21 cellular contexts compared by ENCODE assay signal in genomic region chr13:69601661-69602060, GRCh38.
"Had no signal": no experiment of that assay in that cellular context is flagged by ENCODE, and none has a peak within 500 bp of the region (broad histone marks: within the 10 kb centered on the region; RNA-seq: fewer than 3 reads in every experiment).

No MANE protein-coding gene starts in this region.

- H3K36me3 ChIP-seq: esophagus squamous epithelium, gastrocnemius medialis, heart right ventricle, left ventricle myocardium inferior, lower lobe of right lung had no signal

- DNase-seq: dermis blood vessel endothelial cell; dorsolateral prefrontal cortex; effector CD4-positive, alpha-beta T cell; effector memory CD4-positive, alpha-beta T cell; erythroblast; esophagus squamous epithelium; foreskin fibroblast; foreskin melanocyte; gastrocnemius medialis; glutamatergic neuron; head of caudate nucleus; heart right ventricle; hippocampal formation; left colon; left ventricle myocardium inferior; lower lobe of right lung; mesenchymal stem cell; mucosa of descending colon had no signal

- H3K4me1 ChIP-seq: esophagus squamous epithelium, gastrocnemius medialis, heart right ventricle, left ventricle myocardium inferior, lower lobe of right lung had no signal

- H3K27ac ChIP-seq: coronary artery, dorsolateral prefrontal cortex, esophagus squamous epithelium, gastrocnemius medialis, heart right ventricle, left ventricle myocardium inferior, lower lobe of right lung had no signal

- ATAC-seq: esophagus mucosa, gastrocnemius medialis, heart right ventricle, left colon, left lobe of liver, lower lobe of right lung, mucosa of descending colon had no signal

- H3K4me3 ChIP-seq: coronary artery, dorsolateral prefrontal cortex, esophagus squamous epithelium, gastrocnemius medialis, heart right ventricle, left ventricle myocardium inferior, lower lobe of right lung, mucosa of descending colon had no signal

- H3K9me3 ChIP-seq: gastrocnemius medialis, lower lobe of right lung, mucosa of descending colon had no signal

- H3K27me3 ChIP-seq: esophagus squamous epithelium, gastrocnemius medialis, heart right ventricle had no signal
